18 cellular contexts compared by ENCODE assay signal in genomic region chr1:58689167-58689566, GRCh38.
"Had no signal": no experiment of that assay in that cellular context is flagged by ENCODE, and none has a peak within 500 bp of the region (broad histone marks: within the 10 kb centered on the region; RNA-seq: fewer than 3 reads in every experiment).

No MANE protein-coding gene starts in this region.

- ATAC-seq: activated CD8-positive, alpha-beta T cell treated with anti-CD3 and anti-CD28 coated beads, Interleukin-2, amount 10 ng/mL, durations not matched to agents 7 days and 5 days; esophagus mucosa; natural killer cell treated with Interleukin-12 subunit alpha and Interleukin-12 subunit beta and Interleukin-15 and Interleukin-18, amount 100 ng/mL, for 72 hours; stimulated activated naive B cell treated with anti-CD40 and anti-IgM and Interleukin-4, amounts not matched to agents 10 μg/mL and 1 μg/mL and 100 μg/mL, for 72 hours had no signal

- FAIRE-seq: endometrium, TTC549 had no signal

- DNase-seq: activated CD4-positive, alpha-beta T cell treated with anti-CD3 and anti-CD28 coated beads, Interleukin-2, amount 10 ng/mL, durations not matched to agents 24 days and 14 days; activated CD4-positive, CD25-positive, alpha-beta regulatory T cell; activated CD8-positive, alpha-beta memory T cell treated with anti-CD3 and anti-CD28 coated beads, Interleukin-2, amount 50 U/mL, for 4 hours; activated CD8-positive, alpha-beta T cell treated with anti-CD3 and anti-CD28 coated beads, Interleukin-2, amount 10 ng/mL, durations not matched to agents 7 days and 5 days; activated effector memory CD4-positive, alpha-beta T cell treated with anti-CD3 and anti-CD28 coated beads, Interleukin-2, amount 50 U/mL, for 16 hours; activated T-cell treated with anti-CD3 and anti-CD28 coated beads, Interleukin-2, amount 50 U/mL, for 48 hours; adrenal gland; mammary epithelial cell; occipital lobe; stimulated activated CD4-positive, alpha-beta T cell treated with anti-CD3 and anti-CD28 coated beads, Interleukin-15, amount 100 ng/mL, for 24 hours; stimulated activated CD4-positive, alpha-beta T cell treated with anti-CD3 and anti-CD28 coated beads, Interleukin-4, amount 100 ng/mL, for 1 hour; stimulated activated naive B cell treated with anti-CD40 and anti-IgM and Interleukin-4, amounts not matched to agents 10 μg/mL and 1 μg/mL and 100 μg/mL, for 72 hours had no signal

- H3K27me3 ChIP-seq: adrenal gland, cardiac muscle cell had no signal

- H3K27ac ChIP-seq: adrenal gland, cardiac muscle cell, skin epidermis had no signal

- H3K9me3 ChIP-seq: adrenal gland had no signal

- H3K4me3 ChIP-seq: adrenal gland, cardiac muscle cell, skin epidermis had no signal
